In genomic region chr2:101302016-101302415, GRCh38 we compare ENCODE assay signal across 29 cellular contexts. TPM values are rescaled to one million over a fixed set of nuclear protein-coding genes. Genes with fewer than 3 reads are reported as not detected.
DNase-seq lines count a peak whose midpoint lies in the region; ATAC-seq and TF ChIP-seq lines count a peak whose summit lies in the region.
"Had no signal": no experiment of that assay in that cellular context is flagged by ENCODE, and none has a peak within 500 bp of the region (broad histone marks: within the 10 kb centered on the region; RNA-seq: fewer than 3 reads in every experiment).

No MANE protein-coding gene starts in this region.

- intact Hi-C loops in psoas muscle (cut with DNase I) (no loop called here), mucosa of descending colon (cut with DNase I, micrococcal nuclease) (no loop called here)

- H2AFZ ChIP-seq in Loucy (ENCODE audit: low read length) = no peak overlapping the region

- ATAC-seq in activated naive CD8-positive, alpha-beta T cell treated with anti-CD3 and anti-CD28 coated beads, Interleukin-2, amount 50 U/mL, for 24 hours = no peak
- ATAC-seq in psoas muscle (no peak), mucosa of descending colon (no peak)
- no peak for ATAC-seq in activated CD8-positive, alpha-beta memory T cell treated with anti-CD3 and anti-CD28 coated beads, Interleukin-2, amount 10 ng/mL, durations not matched to agents 7 days and 5 days
- ATAC-seq: activated T-cell treated with anti-CD3 and anti-CD28 coated beads, Interleukin-2, amount 50 U/mL, for 4 hours; gastroesophageal sphincter; GM12878; left lobe of liver had no signal

- no peak for DNase-seq in activated naive CD8-positive, alpha-beta T cell treated with anti-CD3 and anti-CD28 coated beads, Interleukin-2, amount 50 U/mL, for 24 hours
- DNase-seq in endothelial cell (ENCODE audit: low spot score) (no peak), psoas muscle (no peak), foreskin fibroblast (no peak), mucosa of descending colon (no peak)
- DNase-seq in activated CD8-positive, alpha-beta memory T cell treated with anti-CD3 and anti-CD28 coated beads, Interleukin-2, amount 10 ng/mL, durations not matched to agents 7 days and 5 days = no peak
- DNase-seq: ACHN; activated CD4-positive, alpha-beta T cell treated with anti-CD3 and anti-CD28 coated beads for 48 hours; activated CD8-positive, alpha-beta memory T cell treated with anti-CD3 and anti-CD28 coated beads for 24 hours; activated naive CD4-positive, alpha-beta T cell; activated T-cell treated with anti-CD3 and anti-CD28 coated beads, Interleukin-2, amount 50 U/mL, for 4 hours; endodermal cell; hippocampal formation; mesenchymal stem cell; naive B cell; NCI-H1105; NCI-H1930; NCI-H774; ovary; RPMI8226; stimulated activated CD4-positive, alpha-beta T cell treated with anti-CD3 and anti-CD28 coated beads, Interleukin-4, amount 100 ng/mL, for 1 hour; substantia nigra had no signal

- no peaks in the 10 kb centered on the region for H3K27me3 ChIP-seq in Loucy (ENCODE audit: insufficient read depth, low read length, poor library complexity, severe bottlenecking)
- no peaks in the 10 kb centered on the region for H3K27me3 ChIP-seq in psoas muscle (ENCODE audit: insufficient read depth in 3 of 3, low read length in 2 of 3)
- H3K27me3 ChIP-seq: breast epithelium, gastroesophageal sphincter, ovary had no signal

- H3K4me3 Mint-ChIP-seq in activated naive CD8-positive, alpha-beta T cell = peak overlapping the region; percentile 38
- H3K4me3 Mint-ChIP-seq in activated naive CD8-positive, alpha-beta T cell treated with anti-CD3 and anti-CD28 coated beads, Interleukin-2, amount 50 U/mL, for 24 hours = no peak overlapping the region
- no peak overlapping the region for H3K4me3 Mint-ChIP-seq in endothelial cell (ENCODE audit: unreplicated experiment)
- H3K4me3 Mint-ChIP-seq in activated CD8-positive, alpha-beta memory T cell treated with anti-CD3 and anti-CD28 coated beads, Interleukin-2, amount 10 ng/mL, durations not matched to agents 7 days and 5 days = no peak overlapping the region
- H3K4me3 Mint-ChIP-seq: activated T-cell treated with anti-CD3 and anti-CD28 coated beads, Interleukin-2, amount 50 U/mL, for 4 hours; endodermal cell had no signal

- H3K27ac Mint-ChIP-seq in activated naive CD8-positive, alpha-beta T cell = peak overlapping the region; percentile 69
- H3K27ac Mint-ChIP-seq in activated naive CD8-positive, alpha-beta T cell treated with anti-CD3 and anti-CD28 coated beads, Interleukin-2, amount 50 U/mL, for 24 hours = no peak overlapping the region
- peak overlapping the region; percentile 4 for H3K27ac Mint-ChIP-seq in endothelial cell (ENCODE audit: unreplicated experiment)
- H3K27ac Mint-ChIP-seq in activated CD8-positive, alpha-beta memory T cell treated with anti-CD3 and anti-CD28 coated beads, Interleukin-2, amount 10 ng/mL, durations not matched to agents 7 days and 5 days = no peak overlapping the region
- H3K27ac Mint-ChIP-seq: endodermal cell had no signal

- H3K4me3 ChIP-seq in Loucy (ENCODE audit: low read length, poor library complexity, severe bottlenecking) (peak overlapping the region; percentile 54), psoas muscle (no peak overlapping the region), foreskin fibroblast (ENCODE audit: low read depth in 1 of 2, low read length in 2 of 2) (no peak overlapping the region), mucosa of descending colon (no peak overlapping the region)
- H3K4me3 ChIP-seq: breast epithelium, coronary artery, gastroesophageal sphincter, GM12878, ovary had no signal

- CTCF ChIA-PET in activated CD8-positive, alpha-beta memory T cell treated with anti-CD3 and anti-CD28 coated beads, Interleukin-2, amount 10 ng/mL, durations not matched to agents 7 days and 5 days (lab: Charles Lee) = interaction anchor here (1.4 kb wide), 1 partner anchor 40 kb away, joined by 3 read pairs; no protein-coding TSS in a partner anchor

- H3K27me3 Mint-ChIP-seq in activated naive CD8-positive, alpha-beta T cell = no peaks in the 10 kb centered on the region
- H3K27me3 Mint-ChIP-seq in activated naive CD8-positive, alpha-beta T cell treated with anti-CD3 and anti-CD28 coated beads, Interleukin-2, amount 50 U/mL, for 24 hours = no peaks in the 10 kb centered on the region
- H3K27me3 Mint-ChIP-seq in endothelial cell (ENCODE audit: unreplicated experiment) = no peaks in the 10 kb centered on the region
- no peaks in the 10 kb centered on the region for H3K27me3 Mint-ChIP-seq in activated CD8-positive, alpha-beta memory T cell treated with anti-CD3 and anti-CD28 coated beads, Interleukin-2, amount 10 ng/mL, durations not matched to agents 7 days and 5 days
- H3K27me3 Mint-ChIP-seq: naive B cell had no signal

- H3K36me3 Mint-ChIP-seq in activated naive CD8-positive, alpha-beta T cell = peaks cover 9% of the 10 kb centered on the region
- peaks cover 33% of the 10 kb centered on the region for H3K36me3 Mint-ChIP-seq in activated naive CD8-positive, alpha-beta T cell treated with anti-CD3 and anti-CD28 coated beads, Interleukin-2, amount 50 U/mL, for 24 hours (ENCODE audit: low read depth)
- no peaks in the 10 kb centered on the region for H3K36me3 Mint-ChIP-seq in endothelial cell (ENCODE audit: low read depth, unreplicated experiment)
- H3K36me3 Mint-ChIP-seq in activated CD8-positive, alpha-beta memory T cell treated with anti-CD3 and anti-CD28 coated beads, Interleukin-2, amount 10 ng/mL, durations not matched to agents 7 days and 5 days = peaks cover 68% of the 10 kb centered on the region

- H3K4me1 ChIP-seq in Loucy (ENCODE audit: insufficient read depth, low read length, poor library complexity, severe bottlenecking) (peaks cover 76% of the 10 kb centered on the region), psoas muscle (peaks cover 76% of the 10 kb centered on the region), mucosa of descending colon (ENCODE audit: low read depth) (peaks cover 19% of the 10 kb centered on the region)

- no peak for TF ChIP-seq CTCF in Loucy (conservative IDR thresholded peaks at IDR 0.05; ENCODE audit: low read length)
- TF ChIP-seq CTCF in endothelial cell (IDR thresholded peaks at IDR 0.05; ENCODE audit: unreplicated experiment) = no peak
- no peak for TF ChIP-seq CTCF in psoas muscle (IDR thresholded peaks at IDR 0.05)
- TF ChIP-seq CTCF in foreskin fibroblast (IDR thresholded peaks at IDR 0.05; ENCODE audit: low read depth, low read length) = no peak
- no peak for TF ChIP-seq CTCF in mucosa of descending colon (IDR thresholded peaks at IDR 0.05)

- peak overlapping the region; percentile 97 for H3K4me2 ChIP-seq in Loucy (ENCODE audit: low read depth, low read length, poor library complexity, severe bottlenecking)

- H3K4me1 Mint-ChIP-seq in activated naive CD8-positive, alpha-beta T cell (ENCODE audit: low read depth) = peaks cover 90% of the 10 kb centered on the region
- peaks cover 86% of the 10 kb centered on the region for H3K4me1 Mint-ChIP-seq in activated naive CD8-positive, alpha-beta T cell treated with anti-CD3 and anti-CD28 coated beads, Interleukin-2, amount 50 U/mL, for 24 hours
- peaks cover 22% of the 10 kb centered on the region for H3K4me1 Mint-ChIP-seq in endothelial cell (ENCODE audit: unreplicated experiment)
- H3K4me1 Mint-ChIP-seq in activated CD8-positive, alpha-beta memory T cell treated with anti-CD3 and anti-CD28 coated beads, Interleukin-2, amount 10 ng/mL, durations not matched to agents 7 days and 5 days = peaks cover 78% of the 10 kb centered on the region

- WGBS in psoas muscle, 3 donors = 82 to 90% (median 84%) methylated on average over 4 of the region's 4 CpGs

- H3K9me3 ChIP-seq in Loucy (ENCODE audit: insufficient read depth, low read depth, low read length) = no peaks in the 10 kb centered on the region
- H3K9me3 ChIP-seq in psoas muscle = no peaks in the 10 kb centered on the region
- H3K9me3 ChIP-seq in mucosa of descending colon = no peaks in the 10 kb centered on the region
- H3K9me3 ChIP-seq: breast epithelium, gastroesophageal sphincter, ovary had no signal

- peaks cover 96% of the 10 kb centered on the region for H3K79me2 ChIP-seq in Loucy (ENCODE audit: insufficient read depth, low read length)

- H3F3A ChIP-seq in Loucy (ENCODE audit: low read depth) = no peaks in the 10 kb centered on the region

- peak overlapping the region; percentile 3 for H3K9ac ChIP-seq in Loucy (ENCODE audit: low read depth, low read length, poor library complexity, severe bottlenecking)

- H3K9me2 ChIP-seq in Loucy (replicated peaks; ENCODE audit: low read depth, low read length) = no peaks in the 10 kb centered on the region

- H3K36me3 ChIP-seq in Loucy (ENCODE audit: insufficient read depth, low read length) (no peaks in the 10 kb centered on the region), psoas muscle (ENCODE audit: insufficient read depth in 1 of 2, low read depth in 1 of 2) (peaks cover 2 to 14% of the 10 kb centered on the region in 2 donors), mucosa of descending colon (ENCODE audit: low read depth) (no peaks in the 10 kb centered on the region)
- H3K36me3 ChIP-seq: breast epithelium, gastroesophageal sphincter, ovary had no signal

- H4K20me1 ChIP-seq in Loucy (ENCODE audit: insufficient read depth, low read length, poor library complexity, severe bottlenecking) = peaks cover 70% of the 10 kb centered on the region

- peak overlapping the region; percentile 17 for H3K27ac ChIP-seq in psoas muscle
- H3K27ac ChIP-seq: breast epithelium, coronary artery, gastroesophageal sphincter, ovary had no signal

- no peaks in the 10 kb centered on the region for H3K9me3 Mint-ChIP-seq in activated naive CD8-positive, alpha-beta T cell (ENCODE audit: low read depth)
- no peaks in the 10 kb centered on the region for H3K9me3 Mint-ChIP-seq in activated naive CD8-positive, alpha-beta T cell treated with anti-CD3 and anti-CD28 coated beads, Interleukin-2, amount 50 U/mL, for 24 hours
- H3K9me3 Mint-ChIP-seq in endothelial cell (ENCODE audit: unreplicated experiment) = no peaks in the 10 kb centered on the region
- no peaks in the 10 kb centered on the region for H3K9me3 Mint-ChIP-seq in activated CD8-positive, alpha-beta memory T cell treated with anti-CD3 and anti-CD28 coated beads, Interleukin-2, amount 10 ng/mL, durations not matched to agents 7 days and 5 days (ENCODE audit: low read depth)
- H3K9me3 Mint-ChIP-seq: activated T-cell treated with anti-CD3 and anti-CD28 coated beads, Interleukin-2, amount 50 U/mL, for 4 hours; endodermal cell; naive B cell had no signal

RNA-seq across cellular contexts. Expression of gene RNF149, which starts 6.5 kb away (rescaled TPM):
- total RNA-seq in endothelial cell (ENCODE audit: unreplicated experiment) (32.0 TPM), psoas muscle (10 to 100 TPM; 13.5 to 23.7 (median 20.0) TPM), mucosa of descending colon (10 to 100 TPM; 50.5 to 62.5 (median 56.3) TPM)
- polyA plus RNA-seq in psoas muscle = 10 to 100 TPM; 10.7 to 22.8 (median 11.3) TPM
- total RNA-seq in activated CD8-positive, alpha-beta memory T cell treated with anti-CD3 and anti-CD28 coated beads, Interleukin-2, amount 10 ng/mL, durations not matched to agents 7 days and 5 days = 100 to 1,000 TPM in 1 of 2 experiments, 10 to 100 TPM in 1; 72.3 to 100 TPM

RNA-seq across cellular contexts. Expression of gene CNOT11, which starts 49.3 kb away (rescaled TPM):
- 47.1 TPM for total RNA-seq in endothelial cell (ENCODE audit: unreplicated experiment)
- total RNA-seq in psoas muscle = 10 to 100 TPM; 29.6 to 42.1 (median 34.8) TPM
- 10 to 100 TPM; 17.1 to 38.0 (median 17.6) TPM for polyA plus RNA-seq in psoas muscle
- 10 to 100 TPM; 57.4 to 71.9 TPM for total RNA-seq in activated CD8-positive, alpha-beta memory T cell treated with anti-CD3 and anti-CD28 coated beads, Interleukin-2, amount 10 ng/mL, durations not matched to agents 7 days and 5 days
- 10 to 100 TPM; 39.3 to 56.7 (median 54.4) TPM for total RNA-seq in mucosa of descending colon

Comparison
In these comparisons a context has a peak if more than half of its experiments do, and no peak if none do; other contexts are left out.
1. H3K27ac Mint-ChIP-seq: peak in activated naive CD8-positive, alpha-beta T cell (single experiment) and endothelial cell (single experiment); none in activated naive CD8-positive, alpha-beta T cell treated with anti-CD3 and anti-CD28 coated beads, Interleukin-2, amount 50 U/mL, for 24 hours (single experiment) and activated CD8-positive, alpha-beta memory T cell treated with anti-CD3 and anti-CD28 coated beads, Interleukin-2, amount 10 ng/mL, durations not matched to agents 7 days and 5 days (single experiment).